In the genomic region with DNA sequence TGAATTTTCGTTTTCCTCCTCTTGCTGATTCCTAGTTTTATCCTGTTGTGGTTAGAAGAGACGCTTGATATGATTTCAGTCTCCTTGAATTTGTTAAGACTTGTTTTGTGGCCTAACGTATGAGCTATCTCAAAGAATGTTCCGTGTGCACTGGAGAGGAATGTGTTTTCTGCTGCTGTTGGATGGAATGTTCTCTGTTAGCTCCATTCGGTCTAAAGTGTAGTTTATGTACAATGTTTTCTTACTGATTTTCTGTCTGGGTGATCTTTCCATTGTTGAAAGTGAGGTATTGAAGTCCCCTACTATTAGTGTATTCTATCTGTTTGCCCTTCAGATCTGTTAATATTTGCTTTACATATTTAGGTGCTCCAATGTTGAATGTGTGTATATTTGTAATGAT, we compare ENCODE assay signal across 1 cellular context.
A peak's percentile ranks its signal among the peaks of the same experiment; 100 is the strongest.
TF ChIP-seq lines count a peak whose summit lies in the region.

No MANE protein-coding gene starts in this region.

TF ChIP-seq in K562, 482 proteins besides CTCF, POLR2A, EP300 and RAD21:
- TF ChIP-seq CBX8 (IDR thresholded peaks at IDR 0.05; ENCODE audit: borderline replicate concordance, extremely low read depth, low read depth, low read length, poor library complexity, severe bottlenecking): peak; percentile 72
- no peak for TF ChIP-seq SLC30A9 (CRISPR knock-in tag; IDR thresholded peaks at IDR 0.05)
- TF ChIP-seq PHF21A (IDR thresholded peaks at IDR 0.05; ENCODE audit: borderline replicate concordance, low read depth): no peak
- TF ChIP-seq, protein P1, sequence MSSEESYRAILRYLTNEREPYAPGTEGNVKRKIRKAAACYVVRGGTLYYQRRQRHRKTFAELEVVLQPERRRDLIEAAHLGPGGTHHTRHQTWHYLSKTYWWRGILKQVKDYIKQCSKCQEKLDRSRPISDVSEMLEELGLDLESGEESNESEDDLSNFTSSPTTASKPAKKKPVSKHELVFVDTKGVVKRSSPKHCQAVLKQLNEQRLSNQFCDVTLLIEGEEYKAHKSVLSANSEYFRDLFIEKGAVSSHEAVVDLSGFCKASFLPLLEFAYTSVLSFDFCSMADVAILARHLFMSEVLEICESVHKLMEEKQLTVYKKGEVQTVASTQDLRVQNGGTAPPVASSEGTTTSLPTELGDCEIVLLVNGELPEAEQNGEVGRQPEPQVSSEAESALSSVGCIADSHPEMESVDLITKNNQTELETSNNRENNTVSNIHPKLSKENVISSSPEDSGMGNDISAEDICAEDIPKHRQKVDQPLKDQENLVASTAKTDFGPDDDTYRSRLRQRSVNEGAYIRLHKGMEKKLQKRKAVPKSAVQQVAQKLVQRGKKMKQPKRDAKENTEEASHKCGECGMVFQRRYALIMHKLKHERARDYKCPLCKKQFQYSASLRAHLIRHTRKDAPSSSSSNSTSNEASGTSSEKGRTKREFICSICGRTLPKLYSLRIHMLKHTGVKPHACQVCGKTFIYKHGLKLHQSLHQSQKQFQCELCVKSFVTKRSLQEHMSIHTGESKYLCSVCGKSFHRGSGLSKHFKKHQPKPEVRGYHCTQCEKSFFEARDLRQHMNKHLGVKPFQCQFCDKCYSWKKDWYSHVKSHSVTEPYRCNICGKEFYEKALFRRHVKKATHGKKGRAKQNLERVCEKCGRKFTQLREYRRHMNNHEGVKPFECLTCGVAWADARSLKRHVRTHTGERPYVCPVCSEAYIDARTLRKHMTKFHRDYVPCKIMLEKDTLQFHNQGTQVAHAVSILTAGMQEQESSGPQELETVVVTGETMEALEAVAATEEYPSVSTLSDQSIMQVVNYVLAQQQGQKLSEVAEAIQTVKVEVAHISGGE (CRISPR knock-in tag; IDR thresholded peaks at IDR 0.05): no peak
- no peak for TF ChIP-seq SMARCE1 (IDR thresholded peaks at IDR 0.05)
- TF ChIP-seq CREBBP (IDR thresholded peaks at IDR 0.05; ENCODE audit: low read depth, low read length): no peak
